ENCODE assay signal across 1 cellular context in the genomic region with DNA sequence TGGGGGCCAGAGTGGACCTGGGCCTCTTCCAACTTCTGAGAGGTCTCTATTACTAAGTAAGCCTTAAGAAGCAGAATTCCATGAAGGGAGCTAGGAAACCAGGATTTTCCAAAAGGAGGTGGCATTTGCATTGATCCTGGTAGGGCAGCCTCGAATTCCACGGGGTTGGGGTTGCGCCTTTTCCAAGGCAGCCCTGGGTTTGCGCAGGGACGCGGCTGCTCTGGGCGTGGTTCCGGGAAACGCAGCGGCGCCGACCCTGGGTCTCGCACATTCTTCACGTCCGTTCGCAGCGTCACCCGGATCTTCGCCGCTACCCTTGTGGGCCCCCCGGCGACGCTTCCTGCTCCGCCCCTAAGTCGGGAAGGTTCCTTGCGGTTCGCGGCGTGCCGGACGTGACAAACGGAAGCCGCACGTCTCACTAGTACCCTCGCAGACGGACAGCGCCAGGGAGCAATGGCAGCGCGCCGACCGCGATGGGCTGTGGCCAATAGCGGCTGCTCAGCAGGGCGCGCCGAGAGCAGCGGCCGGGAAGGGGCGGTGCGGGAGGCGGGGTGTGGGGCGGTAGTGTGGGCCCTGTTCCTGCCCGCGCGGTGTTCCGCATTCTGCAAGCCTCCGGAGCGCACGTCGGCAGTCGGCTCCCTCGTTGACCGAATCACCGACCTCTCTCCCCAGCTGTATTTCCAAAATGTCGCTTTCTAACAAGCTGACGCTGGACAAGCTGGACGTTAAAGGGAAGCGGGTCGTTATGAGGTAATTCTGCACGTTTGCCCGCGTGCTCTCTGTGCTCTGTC.
A peak's percentile ranks its signal among the peaks of the same experiment; 100 is the strongest.
TF ChIP-seq lines count a peak whose summit lies in the region.

A gene (plus strand): TSS at position 593 of the 791 bp plus-strand sequence. CDS start 93 bp downstream, at position 686.

TF ChIP-seq in K562, 482 proteins besides CTCF, POLR2A, EP300 and RAD21 (continued from another document and continues in another):
- no peak for TF ChIP-seq SRSF9 (IDR thresholded peaks at IDR 0.05; ENCODE audit: borderline replicate concordance, low read depth, low read length)
- no peak for TF ChIP-seq FOXK1 (CRISPR knock-in tag; IDR thresholded peaks at IDR 0.05; ENCODE audit: borderline replicate concordance)
- TF ChIP-seq HIVEP1 (CRISPR knock-in tag; IDR thresholded peaks at IDR 0.05): no peak
- TF ChIP-seq HMG20A (CRISPR knock-in tag; conservative IDR thresholded peaks at IDR 0.05): no peak
- TF ChIP-seq RFX7 (CRISPR knock-in tag; IDR thresholded peaks at IDR 0.05): no peak
- no peak for TF ChIP-seq HDAC6 (IDR thresholded peaks at IDR 0.05; ENCODE audit: low read depth, low read length)
- TF ChIP-seq KLF6 (CRISPR knock-in tag; IDR thresholded peaks at IDR 0.05; ENCODE audit: borderline replicate concordance): peak; percentile 56; the same call in 1 of the 2 replicates
- no peak for TF ChIP-seq CBX8 (IDR thresholded peaks at IDR 0.05; ENCODE audit: borderline replicate concordance, extremely low read depth, low read depth, low read length, poor library complexity, severe bottlenecking)
- TF ChIP-seq MCM5 (IDR thresholded peaks at IDR 0.05; ENCODE audit: low read depth): no peak
- no peak for TF ChIP-seq DACH1 (IDR thresholded peaks at IDR 0.05; ENCODE audit: partially characterized antibody)
- no peak for TF ChIP-seq MCM3 (IDR thresholded peaks at IDR 0.05)
- TF ChIP-seq U2AF2 (optimal IDR thresholded peaks at IDR 0.05; ENCODE audit: low read depth, low read length): no peak
- TF ChIP-seq SIX5 (IDR thresholded peaks at IDR 0.05; ENCODE audit: borderline replicate concordance in 1 of 2, insufficient read depth in 1 of 2, low read depth in 1 of 2, low read length in 2 of 2): no peak
- TF ChIP-seq, protein P1, sequence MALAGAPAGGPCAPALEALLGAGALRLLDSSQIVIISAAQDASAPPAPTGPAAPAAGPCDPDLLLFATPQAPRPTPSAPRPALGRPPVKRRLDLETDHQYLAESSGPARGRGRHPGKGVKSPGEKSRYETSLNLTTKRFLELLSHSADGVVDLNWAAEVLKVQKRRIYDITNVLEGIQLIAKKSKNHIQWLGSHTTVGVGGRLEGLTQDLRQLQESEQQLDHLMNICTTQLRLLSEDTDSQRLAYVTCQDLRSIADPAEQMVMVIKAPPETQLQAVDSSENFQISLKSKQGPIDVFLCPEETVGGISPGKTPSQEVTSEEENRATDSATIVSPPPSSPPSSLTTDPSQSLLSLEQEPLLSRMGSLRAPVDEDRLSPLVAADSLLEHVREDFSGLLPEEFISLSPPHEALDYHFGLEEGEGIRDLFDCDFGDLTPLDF (CRISPR knock-in tag; IDR thresholded peaks at IDR 0.05): peak; percentile 49; the same call in 1 of the 2 replicates
- TF ChIP-seq, protein P2, sequence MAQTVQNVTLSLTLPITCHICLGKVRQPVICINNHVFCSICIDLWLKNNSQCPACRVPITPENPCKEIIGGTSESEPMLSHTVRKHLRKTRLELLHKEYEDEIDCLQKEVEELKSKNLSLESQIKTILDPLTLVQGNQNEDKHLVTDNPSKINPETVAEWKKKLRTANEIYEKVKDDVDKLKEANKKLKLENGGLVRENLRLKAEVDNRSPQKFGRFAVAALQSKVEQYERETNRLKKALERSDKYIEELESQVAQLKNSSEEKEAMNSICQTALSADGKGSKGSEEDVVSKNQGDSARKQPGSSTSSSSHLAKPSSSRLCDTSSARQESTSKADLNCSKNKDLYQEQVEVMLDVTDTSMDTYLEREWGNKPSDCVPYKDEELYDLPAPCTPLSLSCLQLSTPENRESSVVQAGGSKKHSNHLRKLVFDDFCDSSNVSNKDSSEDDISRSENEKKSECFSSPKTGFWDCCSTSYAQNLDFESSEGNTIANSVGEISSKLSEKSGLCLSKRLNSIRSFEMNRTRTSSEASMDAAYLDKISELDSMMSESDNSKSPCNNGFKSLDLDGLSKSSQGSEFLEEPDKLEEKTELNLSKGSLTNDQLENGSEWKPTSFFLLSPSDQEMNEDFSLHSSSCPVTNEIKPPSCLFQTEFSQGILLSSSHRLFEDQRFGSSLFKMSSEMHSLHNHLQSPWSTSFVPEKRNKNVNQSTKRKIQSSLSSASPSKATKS (CRISPR knock-in tag; IDR thresholded peaks at IDR 0.05): no peak
- no peak for TF ChIP-seq ZNF3 (CRISPR knock-in tag; IDR thresholded peaks at IDR 0.05)
- TF ChIP-seq BMI1 (IDR thresholded peaks at IDR 0.05; ENCODE audit: low read length): no peak
- TF ChIP-seq ESRRB (CRISPR knock-in tag; IDR thresholded peaks at IDR 0.05; ENCODE audit: borderline replicate concordance): no peak
- TF ChIP-seq ZNF830 (CRISPR knock-in tag; IDR thresholded peaks at IDR 0.05): no peak
- no peak for TF ChIP-seq E2F3 (CRISPR knock-in tag; IDR thresholded peaks at IDR 0.05)
- TF ChIP-seq POLR2G (IDR thresholded peaks at IDR 0.05; ENCODE audit: low read depth, low read length): peak; percentile 95
- TF ChIP-seq BRD4 (IDR thresholded peaks at IDR 0.05): no peak
- TF ChIP-seq MEIS2 (IDR thresholded peaks at IDR 0.05; ENCODE audit: partially characterized antibody): peak; percentile 24
- no peak for TF ChIP-seq NFATC3 (IDR thresholded peaks at IDR 0.05)
- TF ChIP-seq XRCC3 (IDR thresholded peaks at IDR 0.05): no peak
- TF ChIP-seq, protein P3, sequence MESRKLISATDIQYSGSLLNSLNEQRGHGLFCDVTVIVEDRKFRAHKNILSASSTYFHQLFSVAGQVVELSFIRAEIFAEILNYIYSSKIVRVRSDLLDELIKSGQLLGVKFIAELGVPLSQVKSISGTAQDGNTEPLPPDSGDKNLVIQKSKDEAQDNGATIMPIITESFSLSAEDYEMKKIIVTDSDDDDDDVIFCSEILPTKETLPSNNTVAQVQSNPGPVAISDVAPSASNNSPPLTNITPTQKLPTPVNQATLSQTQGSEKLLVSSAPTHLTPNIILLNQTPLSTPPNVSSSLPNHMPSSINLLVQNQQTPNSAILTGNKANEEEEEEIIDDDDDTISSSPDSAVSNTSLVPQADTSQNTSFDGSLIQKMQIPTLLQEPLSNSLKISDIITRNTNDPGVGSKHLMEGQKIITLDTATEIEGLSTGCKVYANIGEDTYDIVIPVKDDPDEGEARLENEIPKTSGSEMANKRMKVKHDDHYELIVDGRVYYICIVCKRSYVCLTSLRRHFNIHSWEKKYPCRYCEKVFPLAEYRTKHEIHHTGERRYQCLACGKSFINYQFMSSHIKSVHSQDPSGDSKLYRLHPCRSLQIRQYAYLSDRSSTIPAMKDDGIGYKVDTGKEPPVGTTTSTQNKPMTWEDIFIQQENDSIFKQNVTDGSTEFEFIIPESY (CRISPR knock-in tag; IDR thresholded peaks at IDR 0.05): no peak
- TF ChIP-seq ZNF436 (CRISPR knock-in tag; IDR thresholded peaks at IDR 0.05): no peak
- TF ChIP-seq EWSR1 (IDR thresholded peaks at IDR 0.05; ENCODE audit: borderline replicate concordance, low read depth, partially characterized antibody): no peak
- TF ChIP-seq, protein P4, sequence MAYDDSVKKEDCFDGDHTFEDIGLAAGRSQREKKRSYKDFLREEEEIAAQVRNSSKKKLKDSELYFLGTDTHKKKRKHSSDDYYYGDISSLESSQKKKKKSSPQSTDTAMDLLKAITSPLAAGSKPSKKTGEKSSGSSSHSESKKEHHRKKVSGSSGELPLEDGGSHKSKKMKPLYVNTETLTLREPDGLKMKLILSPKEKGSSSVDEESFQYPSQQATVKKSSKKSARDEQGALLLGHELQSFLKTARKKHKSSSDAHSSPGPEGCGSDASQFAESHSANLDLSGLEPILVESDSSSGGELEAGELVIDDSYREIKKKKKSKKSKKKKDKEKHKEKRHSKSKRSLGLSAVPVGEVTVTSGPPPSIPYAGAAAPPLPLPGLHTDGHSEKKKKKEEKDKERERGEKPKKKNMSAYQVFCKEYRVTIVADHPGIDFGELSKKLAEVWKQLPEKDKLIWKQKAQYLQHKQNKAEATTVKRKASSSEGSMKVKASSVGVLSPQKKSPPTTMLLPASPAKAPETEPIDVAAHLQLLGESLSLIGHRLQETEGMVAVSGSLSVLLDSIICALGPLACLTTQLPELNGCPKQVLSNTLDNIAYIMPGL (CRISPR knock-in tag; IDR thresholded peaks at IDR 0.05): no peak
- TF ChIP-seq CBFB (CRISPR knock-in tag; IDR thresholded peaks at IDR 0.05): 0 out of 2 replicates have a peak, but pooled peaks have one; percentile 6
- TF ChIP-seq TEAD1 (CRISPR knock-in tag; IDR thresholded peaks at IDR 0.05): peak; percentile 43 to 80; a peak in 1 of 4 replicates
- no peak for TF ChIP-seq CBFA2T3 (IDR thresholded peaks at IDR 0.05)
- TF ChIP-seq MAFF (IDR thresholded peaks at IDR 0.05; ENCODE audit: low read length): no peak
- peak; percentile 86 for TF ChIP-seq ETV5 (CRISPR knock-in tag; IDR thresholded peaks at IDR 0.05; ENCODE audit: low read depth)
- TF ChIP-seq, protein P5, sequence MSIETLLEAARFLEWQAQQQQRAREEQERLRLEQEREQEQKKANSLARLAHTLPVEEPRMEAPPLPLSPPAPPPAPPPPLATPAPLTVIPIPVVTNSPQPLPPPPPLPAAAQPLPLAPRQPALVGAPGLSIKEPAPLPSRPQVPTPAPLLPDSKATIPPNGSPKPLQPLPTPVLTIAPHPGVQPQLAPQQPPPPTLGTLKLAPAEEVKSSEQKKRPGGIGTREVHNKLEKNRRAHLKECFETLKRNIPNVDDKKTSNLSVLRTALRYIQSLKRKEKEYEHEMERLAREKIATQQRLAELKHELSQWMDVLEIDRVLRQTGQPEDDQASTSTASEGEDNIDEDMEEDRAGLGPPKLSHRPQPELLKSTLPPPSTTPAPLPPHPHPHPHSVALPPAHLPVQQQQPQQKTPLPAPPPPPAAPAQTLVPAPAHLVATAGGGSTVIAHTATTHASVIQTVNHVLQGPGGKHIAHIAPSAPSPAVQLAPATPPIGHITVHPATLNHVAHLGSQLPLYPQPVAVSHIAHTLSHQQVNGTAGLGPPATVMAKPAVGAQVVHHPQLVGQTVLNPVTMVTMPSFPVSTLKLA (conservative IDR thresholded peaks at IDR 0.05): peak; percentile 77 to 92
- TF ChIP-seq SNIP1 (IDR thresholded peaks at IDR 0.05; ENCODE audit: low read depth): no peak
- TF ChIP-seq BHLHE40 (IDR thresholded peaks at IDR 0.05; ENCODE audit: low read length): peak; percentile 89
- no peak for TF ChIP-seq PPARD (CRISPR knock-in tag; IDR thresholded peaks at IDR 0.05)
- TF ChIP-seq CC2D1A (IDR thresholded peaks at IDR 0.05): no peak
- TF ChIP-seq ZNF583 (CRISPR knock-in tag; IDR thresholded peaks at IDR 0.05): no peak
- TF ChIP-seq, protein P6, sequence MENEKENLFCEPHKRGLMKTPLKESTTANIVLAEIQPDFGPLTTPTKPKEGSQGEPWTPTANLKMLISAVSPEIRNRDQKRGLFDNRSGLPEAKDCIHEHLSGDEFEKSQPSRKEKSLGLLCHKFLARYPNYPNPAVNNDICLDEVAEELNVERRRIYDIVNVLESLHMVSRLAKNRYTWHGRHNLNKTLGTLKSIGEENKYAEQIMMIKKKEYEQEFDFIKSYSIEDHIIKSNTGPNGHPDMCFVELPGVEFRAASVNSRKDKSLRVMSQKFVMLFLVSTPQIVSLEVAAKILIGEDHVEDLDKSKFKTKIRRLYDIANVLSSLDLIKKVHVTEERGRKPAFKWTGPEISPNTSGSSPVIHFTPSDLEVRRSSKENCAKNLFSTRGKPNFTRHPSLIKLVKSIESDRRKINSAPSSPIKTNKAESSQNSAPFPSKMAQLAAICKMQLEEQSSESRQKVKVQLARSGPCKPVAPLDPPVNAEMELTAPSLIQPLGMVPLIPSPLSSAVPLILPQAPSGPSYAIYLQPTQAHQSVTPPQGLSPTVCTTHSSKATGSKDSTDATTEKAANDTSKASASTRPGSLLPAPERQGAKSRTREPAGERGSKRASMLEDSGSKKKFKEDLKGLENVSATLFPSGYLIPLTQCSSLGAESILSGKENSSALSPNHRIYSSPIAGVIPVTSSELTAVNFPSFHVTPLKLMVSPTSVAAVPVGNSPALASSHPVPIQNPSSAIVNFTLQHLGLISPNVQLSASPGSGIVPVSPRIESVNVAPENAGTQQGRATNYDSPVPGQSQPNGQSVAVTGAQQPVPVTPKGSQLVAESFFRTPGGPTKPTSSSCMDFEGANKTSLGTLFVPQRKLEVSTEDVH (IDR thresholded peaks at IDR 0.05; ENCODE audit: low read depth, partially characterized antibody): peak; percentile 35
- TF ChIP-seq ZBTB17 (CRISPR knock-in tag; IDR thresholded peaks at IDR 0.05): 0 out of 2 replicates have a peak, but pooled peaks have one; percentile 41
